ENCODE assay signal across 1 cellular context in the genomic region with DNA sequence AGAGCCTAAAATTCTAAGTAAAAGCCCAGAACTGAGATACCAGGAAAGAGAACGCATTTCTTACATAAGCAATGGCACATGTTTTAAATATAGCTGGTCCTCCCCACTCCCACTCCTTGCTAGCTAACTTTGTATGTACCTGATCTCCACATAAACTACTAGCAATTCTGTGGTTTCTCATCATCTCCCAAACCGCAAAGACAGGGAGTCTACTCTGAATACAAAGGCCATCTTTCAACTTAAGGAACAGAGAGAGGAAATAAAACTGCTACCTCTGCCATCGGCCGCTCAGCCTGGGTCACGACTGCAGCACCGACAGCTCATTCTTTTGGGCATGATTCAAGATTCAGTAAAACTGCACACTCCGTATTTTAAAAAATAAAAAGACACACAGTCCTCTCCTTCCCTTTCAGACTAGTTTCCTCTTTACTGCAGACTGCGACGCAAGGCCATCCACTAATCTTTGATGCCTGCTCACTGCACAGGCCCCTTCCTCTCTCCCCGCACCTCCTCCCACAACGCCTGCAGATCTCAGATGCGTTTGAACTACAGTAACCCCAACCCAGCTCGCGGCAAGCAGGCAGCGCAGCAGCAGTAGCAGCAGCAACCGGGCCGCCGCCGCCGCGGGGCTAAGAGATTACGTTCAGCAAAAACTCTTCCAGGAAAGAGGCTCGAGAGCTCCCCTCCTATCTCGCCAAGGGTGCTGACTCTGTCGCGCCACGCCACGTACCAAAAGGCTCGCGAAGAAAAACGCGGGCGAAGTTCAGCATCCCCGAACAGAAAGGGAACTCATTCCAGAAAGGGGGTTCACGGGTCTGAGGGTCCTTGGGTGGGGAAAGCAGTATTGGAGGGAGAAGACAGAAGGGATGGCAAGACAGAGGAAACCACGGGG.
TF ChIP-seq lines count a peak whose summit lies in the region.

No MANE protein-coding gene starts in this region.

TF ChIP-seq in HepG2, 621 proteins besides CTCF, POLR2A, EP300 and RAD21 (continued from another document and continues in another):
- TF ChIP-seq ATF2 (CRISPR knock-in tag; IDR thresholded peaks at IDR 0.05), result 0 out of 2 replicates have a peak, but pooled peaks have one; percentile 9
- peak; percentile 14; the same call in 1 of the 2 replicates for TF ChIP-seq HMG20A (CRISPR knock-in tag; IDR thresholded peaks at IDR 0.05; ENCODE audit: borderline replicate concordance)
- peak; percentile 80; the same call in 1 of the 2 replicates for TF ChIP-seq KAT7 (CRISPR knock-in tag; IDR thresholded peaks at IDR 0.05; ENCODE audit: borderline replicate concordance)
- TF ChIP-seq FOXC1 (CRISPR knock-in tag; IDR thresholded peaks at IDR 0.05; ENCODE audit: borderline replicate concordance), result 0 out of 2 replicates have a peak, but pooled peaks have one; percentile 29
- TF ChIP-seq ELF3 (CRISPR knock-in tag; IDR thresholded peaks at IDR 0.05), result 0 out of 2 replicates have a peak, but pooled peaks have one; percentile 31
- TF ChIP-seq ZNF264 (CRISPR knock-in tag; IDR thresholded peaks at IDR 0.05), result 0 out of 2 replicates have a peak, but pooled peaks have one; percentile 33
- TF ChIP-seq PHF8 (CRISPR knock-in tag; IDR thresholded peaks at IDR 0.05), result peak; percentile 78
- TF ChIP-seq BCL6 (CRISPR knock-in tag; IDR thresholded peaks at IDR 0.05), result peak; percentile 33; the same call in 1 of the 2 replicates
- peak; percentile 61 for TF ChIP-seq XRCC5 (optimal IDR thresholded peaks at IDR 0.05; ENCODE audit: low read length)
- TF ChIP-seq ZNF772 (CRISPR knock-in tag; IDR thresholded peaks at IDR 0.05), result 0 out of 2 replicates have a peak, but pooled peaks have one; percentile 61
- TF ChIP-seq PITX1 (CRISPR knock-in tag; IDR thresholded peaks at IDR 0.05), result peak; percentile 73
- peak; percentile 45; the same call in 1 of the 2 replicates for TF ChIP-seq FOXO1 (CRISPR knock-in tag; IDR thresholded peaks at IDR 0.05)
- no peak for TF ChIP-seq SIN3B (IDR thresholded peaks at IDR 0.05; ENCODE audit: low read length)
- TF ChIP-seq ZNF720 (CRISPR knock-in tag; IDR thresholded peaks at IDR 0.05), result no peak
- TF ChIP-seq ZBTB3 (CRISPR knock-in tag; IDR thresholded peaks at IDR 0.05; ENCODE audit: borderline replicate concordance, low read depth), result no peak; the same call in 1 of the 2 replicates
- no peak for TF ChIP-seq FOXP1 (IDR thresholded peaks at IDR 0.05)
- TF ChIP-seq FOXP1 (CRISPR knock-in tag; IDR thresholded peaks at IDR 0.05), result 0 out of 2 replicates have a peak, but pooled peaks have one; percentile 9
- peak; percentile 86; the same call in 1 of the 2 replicates for TF ChIP-seq ARID2 (CRISPR knock-in tag; IDR thresholded peaks at IDR 0.05; ENCODE audit: borderline replicate concordance)
- peak; percentile 70 for TF ChIP-seq SALL1 (CRISPR knock-in tag; IDR thresholded peaks at IDR 0.05)
- TF ChIP-seq, protein P1, sequence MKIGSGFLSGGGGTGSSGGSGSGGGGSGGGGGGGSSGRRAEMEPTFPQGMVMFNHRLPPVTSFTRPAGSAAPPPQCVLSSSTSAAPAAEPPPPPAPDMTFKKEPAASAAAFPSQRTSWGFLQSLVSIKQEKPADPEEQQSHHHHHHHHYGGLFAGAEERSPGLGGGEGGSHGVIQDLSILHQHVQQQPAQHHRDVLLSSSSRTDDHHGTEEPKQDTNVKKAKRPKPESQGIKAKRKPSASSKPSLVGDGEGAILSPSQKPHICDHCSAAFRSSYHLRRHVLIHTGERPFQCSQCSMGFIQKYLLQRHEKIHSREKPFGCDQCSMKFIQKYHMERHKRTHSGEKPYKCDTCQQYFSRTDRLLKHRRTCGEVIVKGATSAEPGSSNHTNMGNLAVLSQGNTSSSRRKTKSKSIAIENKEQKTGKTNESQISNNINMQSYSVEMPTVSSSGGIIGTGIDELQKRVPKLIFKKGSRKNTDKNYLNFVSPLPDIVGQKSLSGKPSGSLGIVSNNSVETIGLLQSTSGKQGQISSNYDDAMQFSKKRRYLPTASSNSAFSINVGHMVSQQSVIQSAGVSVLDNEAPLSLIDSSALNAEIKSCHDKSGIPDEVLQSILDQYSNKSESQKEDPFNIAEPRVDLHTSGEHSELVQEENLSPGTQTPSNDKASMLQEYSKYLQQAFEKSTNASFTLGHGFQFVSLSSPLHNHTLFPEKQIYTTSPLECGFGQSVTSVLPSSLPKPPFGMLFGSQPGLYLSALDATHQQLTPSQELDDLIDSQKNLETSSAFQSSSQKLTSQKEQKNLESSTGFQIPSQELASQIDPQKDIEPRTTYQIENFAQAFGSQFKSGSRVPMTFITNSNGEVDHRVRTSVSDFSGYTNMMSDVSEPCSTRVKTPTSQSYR (CRISPR knock-in tag; IDR thresholded peaks at IDR 0.05; ENCODE audit: borderline replicate concordance), result peak; percentile 83
- peak; percentile 86 for TF ChIP-seq ZFX (CRISPR knock-in tag; IDR thresholded peaks at IDR 0.05; ENCODE audit: low read depth)
- TF ChIP-seq, protein P2, sequence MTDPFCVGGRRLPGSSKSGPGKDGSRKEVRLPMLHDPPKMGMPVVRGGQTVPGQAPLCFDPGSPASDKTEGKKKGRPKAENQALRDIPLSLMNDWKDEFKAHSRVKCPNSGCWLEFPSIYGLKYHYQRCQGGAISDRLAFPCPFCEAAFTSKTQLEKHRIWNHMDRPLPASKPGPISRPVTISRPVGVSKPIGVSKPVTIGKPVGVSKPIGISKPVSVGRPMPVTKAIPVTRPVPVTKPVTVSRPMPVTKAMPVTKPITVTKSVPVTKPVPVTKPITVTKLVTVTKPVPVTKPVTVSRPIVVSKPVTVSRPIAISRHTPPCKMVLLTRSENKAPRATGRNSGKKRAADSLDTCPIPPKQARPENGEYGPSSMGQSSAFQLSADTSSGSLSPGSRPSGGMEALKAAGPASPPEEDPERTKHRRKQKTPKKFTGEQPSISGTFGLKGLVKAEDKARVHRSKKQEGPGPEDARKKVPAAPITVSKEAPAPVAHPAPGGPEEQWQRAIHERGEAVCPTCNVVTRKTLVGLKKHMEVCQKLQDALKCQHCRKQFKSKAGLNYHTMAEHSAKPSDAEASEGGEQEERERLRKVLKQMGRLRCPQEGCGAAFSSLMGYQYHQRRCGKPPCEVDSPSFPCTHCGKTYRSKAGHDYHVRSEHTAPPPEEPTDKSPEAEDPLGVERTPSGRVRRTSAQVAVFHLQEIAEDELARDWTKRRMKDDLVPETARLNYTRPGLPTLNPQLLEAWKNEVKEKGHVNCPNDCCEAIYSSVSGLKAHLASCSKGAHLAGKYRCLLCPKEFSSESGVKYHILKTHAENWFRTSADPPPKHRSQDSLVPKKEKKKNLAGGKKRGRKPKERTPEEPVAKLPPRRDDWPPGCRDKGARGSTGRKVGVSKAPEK (CRISPR knock-in tag; IDR thresholded peaks at IDR 0.05; ENCODE audit: borderline replicate concordance), result peak; percentile 58; the same call in 1 of the 2 replicates
- peak; percentile 99 for TF ChIP-seq ZNF292 (CRISPR knock-in tag; IDR thresholded peaks at IDR 0.05; ENCODE audit: borderline replicate concordance, low read depth)
- no peak; the same call in 1 of the 2 replicates for TF ChIP-seq ZFP90 (CRISPR knock-in tag; IDR thresholded peaks at IDR 0.05; ENCODE audit: borderline replicate concordance)
- TF ChIP-seq ZNF333 (CRISPR knock-in tag; IDR thresholded peaks at IDR 0.05; ENCODE audit: borderline replicate concordance), result 0 out of 2 replicates have a peak, but pooled peaks have one; percentile 47
- peak; percentile 67 for TF ChIP-seq ZNF317 (CRISPR knock-in tag; IDR thresholded peaks at IDR 0.05)
- peak; percentile 89 for TF ChIP-seq RXRB (CRISPR knock-in tag; IDR thresholded peaks at IDR 0.05; ENCODE audit: borderline replicate concordance)
- TF ChIP-seq, protein P3, sequence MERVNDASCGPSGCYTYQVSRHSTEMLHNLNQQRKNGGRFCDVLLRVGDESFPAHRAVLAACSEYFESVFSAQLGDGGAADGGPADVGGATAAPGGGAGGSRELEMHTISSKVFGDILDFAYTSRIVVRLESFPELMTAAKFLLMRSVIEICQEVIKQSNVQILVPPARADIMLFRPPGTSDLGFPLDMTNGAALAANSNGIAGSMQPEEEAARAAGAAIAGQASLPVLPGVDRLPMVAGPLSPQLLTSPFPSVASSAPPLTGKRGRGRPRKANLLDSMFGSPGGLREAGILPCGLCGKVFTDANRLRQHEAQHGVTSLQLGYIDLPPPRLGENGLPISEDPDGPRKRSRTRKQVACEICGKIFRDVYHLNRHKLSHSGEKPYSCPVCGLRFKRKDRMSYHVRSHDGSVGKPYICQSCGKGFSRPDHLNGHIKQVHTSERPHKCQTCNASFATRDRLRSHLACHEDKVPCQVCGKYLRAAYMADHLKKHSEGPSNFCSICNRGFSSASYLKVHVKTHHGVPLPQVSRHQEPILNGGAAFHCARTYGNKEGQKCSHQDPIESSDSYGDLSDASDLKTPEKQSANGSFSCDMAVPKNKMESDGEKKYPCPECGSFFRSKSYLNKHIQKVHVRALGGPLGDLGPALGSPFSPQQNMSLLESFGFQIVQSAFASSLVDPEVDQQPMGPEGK (CRISPR knock-in tag; IDR thresholded peaks at IDR 0.05), result peak; percentile 44; the same call in 1 of the 2 replicates
- TF ChIP-seq ZNF740 (CRISPR knock-in tag; IDR thresholded peaks at IDR 0.05), result no peak
- TF ChIP-seq, protein P4, sequence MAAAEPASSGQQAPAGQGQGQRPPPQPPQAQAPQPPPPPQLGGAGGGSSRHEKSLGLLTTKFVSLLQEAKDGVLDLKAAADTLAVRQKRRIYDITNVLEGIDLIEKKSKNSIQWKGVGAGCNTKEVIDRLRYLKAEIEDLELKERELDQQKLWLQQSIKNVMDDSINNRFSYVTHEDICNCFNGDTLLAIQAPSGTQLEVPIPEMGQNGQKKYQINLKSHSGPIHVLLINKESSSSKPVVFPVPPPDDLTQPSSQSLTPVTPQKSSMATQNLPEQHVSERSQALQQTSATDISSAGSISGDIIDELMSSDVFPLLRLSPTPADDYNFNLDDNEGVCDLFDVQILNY (CRISPR knock-in tag; conservative IDR thresholded peaks at IDR 0.05), result peak; percentile 40; the same call in 1 of the 2 replicates
- TF ChIP-seq ZNF350 (CRISPR knock-in tag; IDR thresholded peaks at IDR 0.05; ENCODE audit: borderline replicate concordance, low read depth), result peak; percentile 65; the same call in 1 of the 2 replicates
- no peak for TF ChIP-seq SMAD1 (CRISPR knock-in tag; IDR thresholded peaks at IDR 0.05; ENCODE audit: borderline replicate concordance, low read depth)
- TF ChIP-seq, protein P5, sequence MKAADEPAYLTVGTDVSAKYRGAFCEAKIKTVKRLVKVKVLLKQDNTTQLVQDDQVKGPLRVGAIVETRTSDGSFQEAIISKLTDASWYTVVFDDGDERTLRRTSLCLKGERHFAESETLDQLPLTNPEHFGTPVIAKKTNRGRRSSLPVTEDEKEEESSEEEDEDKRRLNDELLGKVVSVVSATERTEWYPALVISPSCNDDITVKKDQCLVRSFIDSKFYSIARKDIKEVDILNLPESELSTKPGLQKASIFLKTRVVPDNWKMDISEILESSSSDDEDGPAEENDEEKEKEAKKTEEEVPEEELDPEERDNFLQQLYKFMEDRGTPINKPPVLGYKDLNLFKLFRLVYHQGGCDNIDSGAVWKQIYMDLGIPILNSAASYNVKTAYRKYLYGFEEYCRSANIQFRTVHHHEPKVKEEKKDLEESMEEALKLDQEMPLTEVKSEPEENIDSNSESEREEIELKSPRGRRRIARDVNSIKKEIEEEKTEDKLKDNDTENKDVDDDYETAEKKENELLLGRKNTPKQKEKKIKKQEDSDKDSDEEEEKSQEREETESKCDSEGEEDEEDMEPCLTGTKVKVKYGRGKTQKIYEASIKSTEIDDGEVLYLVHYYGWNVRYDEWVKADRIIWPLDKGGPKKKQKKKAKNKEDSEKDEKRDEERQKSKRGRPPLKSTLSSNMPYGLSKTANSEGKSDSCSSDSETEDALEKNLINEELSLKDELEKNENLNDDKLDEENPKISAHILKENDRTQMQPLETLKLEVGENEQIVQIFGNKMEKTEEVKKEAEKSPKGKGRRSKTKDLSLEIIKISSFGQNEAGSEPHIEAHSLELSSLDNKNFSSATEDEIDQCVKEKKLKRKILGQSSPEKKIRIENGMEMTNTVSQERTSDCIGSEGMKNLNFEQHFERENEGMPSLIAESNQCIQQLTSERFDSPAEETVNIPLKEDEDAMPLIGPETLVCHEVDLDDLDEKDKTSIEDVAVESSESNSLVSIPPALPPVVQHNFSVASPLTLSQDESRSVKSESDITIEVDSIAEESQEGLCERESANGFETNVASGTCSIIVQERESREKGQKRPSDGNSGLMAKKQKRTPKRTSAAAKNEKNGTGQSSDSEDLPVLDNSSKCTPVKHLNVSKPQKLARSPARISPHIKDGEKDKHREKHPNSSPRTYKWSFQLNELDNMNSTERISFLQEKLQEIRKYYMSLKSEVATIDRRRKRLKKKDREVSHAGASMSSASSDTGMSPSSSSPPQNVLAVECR (CRISPR knock-in tag; IDR thresholded peaks at IDR 0.05; ENCODE audit: borderline replicate concordance), result peak; percentile 70; the same call in 1 of the 2 replicates
- no peak for TF ChIP-seq ZNF577 (CRISPR knock-in tag; IDR thresholded peaks at IDR 0.05; ENCODE audit: borderline replicate concordance, low read depth)
- TF ChIP-seq ZNF768 (CRISPR knock-in tag; IDR thresholded peaks at IDR 0.05), result peak; percentile 25; the same call in 1 of the 2 replicates
- TF ChIP-seq GABPA (IDR thresholded peaks at IDR 0.05; ENCODE audit: low read depth, low read length), result no peak
- TF ChIP-seq GABPA (CRISPR knock-in tag; IDR thresholded peaks at IDR 0.05; ENCODE audit: low read depth), result peak; percentile 14; the same call in 1 of the 2 replicates
- TF ChIP-seq MEF2D (CRISPR knock-in tag; IDR thresholded peaks at IDR 0.05), result no peak
- peak; percentile 37 for TF ChIP-seq ZNF777 (CRISPR knock-in tag; IDR thresholded peaks at IDR 0.05)
- TF ChIP-seq ELF1 (CRISPR knock-in tag; IDR thresholded peaks at IDR 0.05), result 0 out of 2 replicates have a peak, but pooled peaks have one; percentile 26
- TF ChIP-seq BRD4 (CRISPR knock-in tag; IDR thresholded peaks at IDR 0.05), result peak; percentile 70
- peak; percentile 53; the same call in 1 of the 2 replicates for TF ChIP-seq SNAPC2 (CRISPR knock-in tag; IDR thresholded peaks at IDR 0.05)
- peak; percentile 47; the same call in 1 of the 2 replicates for TF ChIP-seq GABPB1 (CRISPR knock-in tag; IDR thresholded peaks at IDR 0.05)
